In the genomic region with DNA sequence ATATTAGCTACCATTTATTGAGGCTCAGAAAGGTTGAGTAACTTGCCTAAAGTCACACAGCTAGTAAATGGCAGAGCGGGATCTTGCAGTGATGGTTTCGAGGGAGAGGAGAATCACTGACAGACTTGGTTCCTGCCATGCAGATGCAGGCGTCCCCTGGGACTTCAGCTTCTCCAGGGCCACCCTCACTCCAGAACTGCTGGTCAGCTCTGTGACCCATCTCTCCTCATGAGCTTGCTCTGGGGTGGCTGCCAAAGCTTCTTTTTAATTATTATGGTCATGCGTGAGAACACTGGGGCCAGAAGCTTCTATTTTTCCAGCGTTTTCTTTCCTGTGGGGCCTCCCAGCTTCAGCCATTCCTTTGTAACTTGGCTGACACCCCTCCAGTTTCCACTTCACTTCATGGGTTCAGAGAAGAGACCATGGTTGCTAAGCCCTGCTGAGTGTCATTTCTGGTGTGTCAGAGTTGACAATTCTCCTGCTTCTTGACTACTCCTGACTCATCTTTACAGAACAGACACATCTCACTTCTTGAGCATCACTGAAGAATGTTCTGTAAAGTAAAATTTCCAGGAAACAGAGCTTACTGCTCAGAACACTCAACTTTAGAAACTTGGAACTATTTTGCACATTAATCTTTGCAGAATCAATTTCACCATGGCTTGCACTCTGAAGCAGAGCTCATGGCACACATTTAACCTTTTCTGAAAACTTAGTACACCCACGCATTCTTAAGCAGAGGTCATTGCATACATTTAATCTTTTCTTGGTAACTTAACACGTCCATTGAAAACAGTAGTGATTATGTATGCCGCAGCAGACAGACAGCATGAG, we compare ENCODE assay signal across 10 cellular contexts.
DNase-seq lines count a peak whose midpoint lies in the region; ATAC-seq and TF ChIP-seq lines count a peak whose summit lies in the region.
"Had no signal": no experiment of that assay in that cellular context is flagged by ENCODE, and none has a peak within 500 bp of the region (broad histone marks: within the 10 kb centered on the region; RNA-seq: fewer than 3 reads in every experiment).

No MANE protein-coding gene starts in this region.

- H3K27ac Mint-ChIP-seq in T-cell: peak overlapping the region; percentile 12 to 49

- CTCF ChIA-PET in T-cell (lab: Charles Lee): interaction anchor here (0.8 to 1.1 kb wide), 2 partner anchors 12 to 178 kb away, joined by 3 read pairs; no protein-coding TSS in a partner anchor

- ATAC-seq in T-cell (replicated peaks in 1 of 4) (peak in 2 of 4 experiments; percentile 15 to 46), GM18517 (IDR thresholded peaks at IDR 0.05; ENCODE audit: unreplicated experiment) (no peak), HG03135 (IDR thresholded peaks at IDR 0.05; ENCODE audit: unreplicated experiment) (no peak)

- no peak for TF ChIP-seq CTCF in esophagus squamous epithelium (IDR thresholded peaks at IDR 0.05)
- no peak for TF ChIP-seq CTCF in parathyroid adenoma (IDR thresholded peaks at IDR 0.05)
- no peak for TF ChIP-seq CTCF in lower leg skin (IDR thresholded peaks at IDR 0.05)

- no peak overlapping the region for H3K4me2 ChIP-seq in parathyroid adenoma (ENCODE audit: low read length)
- H3K4me2 ChIP-seq: PC-9 had no signal

- intact Hi-C loops in esophagus squamous epithelium (cut with DNase I): no loop called here
- intact Hi-C loops in lower leg skin (cut with DNase I; ENCODE audit: low total_unique reads): no loop called here

- H3K9me3 ChIP-seq in esophagus squamous epithelium: peaks cover 0 to 13% (median 0%) of the 10 kb centered on the region in 3 donors
- H3K9me3 ChIP-seq in parathyroid adenoma (ENCODE audit: control insufficient read depth, low read length): no peaks in the 10 kb centered on the region

- POLR2A ChIA-PET in T-cell (lab: Charles Lee): no interaction called here

- H3K4me3 ChIP-seq in esophagus squamous epithelium (no peak overlapping the region), parathyroid adenoma (ENCODE audit: low read depth, low read length) (no peak overlapping the region), lower leg skin (ENCODE audit: low read depth, poor library complexity, severe bottlenecking) (no peak overlapping the region)
- H3K4me3 ChIP-seq: PC-9 had no signal

- peaks cover 0 to 4% of the 10 kb centered on the region in 2 donors for H3K27me3 Mint-ChIP-seq in T-cell

- H3K9ac ChIP-seq in parathyroid adenoma: no peak overlapping the region

- 60 to 67% methylated on average over 8 of the region's 8 CpGs for WGBS in esophagus squamous epithelium, 2 donors
- WGBS in lower leg skin, 2 donors: 57 to 63% methylated on average over 8 of the region's 8 CpGs

- TF ChIP-seq POLR2A in esophagus squamous epithelium (IDR thresholded peaks at IDR 0.05) (no peak), lower leg skin (IDR thresholded peaks at IDR 0.05) (no peak)

- H2AFZ ChIP-seq in parathyroid adenoma: peak overlapping the region; percentile 85
- H2AFZ ChIP-seq: PC-9 had no signal

- no peaks in the 10 kb centered on the region for H3K36me3 Mint-ChIP-seq in T-cell

- H3K27ac ChIP-seq in esophagus squamous epithelium (peak overlapping the region in 3 of 4 donors; percentile 89 to 96 (median 93)), parathyroid adenoma (peak overlapping the region; percentile 87)

- no peaks in the 10 kb centered on the region for H3K79me2 ChIP-seq in parathyroid adenoma

- H3K4me1 Mint-ChIP-seq in T-cell: peaks cover 10 to 18% (median 14%) of the 10 kb centered on the region in 3 donors

- H3K36me3 ChIP-seq in esophagus squamous epithelium (no peaks in the 10 kb centered on the region), parathyroid adenoma (ENCODE audit: control insufficient read depth, insufficient read depth, low read length) (no peaks in the 10 kb centered on the region)

- H3K4me1 ChIP-seq in esophagus squamous epithelium (peaks cover 34 to 79% (median 44%) of the 10 kb centered on the region in 3 donors), parathyroid adenoma (peaks cover 32% of the 10 kb centered on the region)

- no peak overlapping the region for H3K4me3 Mint-ChIP-seq in T-cell

- peak; percentile 66 for DNase-seq in AG20443 (ENCODE audit: low spot score)
- DNase-seq in T-cell: no peak
- no peak for DNase-seq in esophagus squamous epithelium (lab: John Stamatoyannopoulos, UW)
- no peak for DNase-seq in NCI-H526 (lab: John Stamatoyannopoulos, UW)
- DNase-seq in lower leg skin (ENCODE audit: low spot score in 2 of 2): no peak
- DNase-seq: activated gamma-delta T cell treated with Interleukin-2 at 50 U/mL for 16 hours, PC-9 had no signal

- no peaks in the 10 kb centered on the region for H3K27me3 ChIP-seq in esophagus squamous epithelium
- H3K27me3 ChIP-seq in parathyroid adenoma (ENCODE audit: control insufficient read depth, insufficient read depth, low read length): no peaks in the 10 kb centered on the region

- peaks cover 0 to 6% (median 0%) of the 10 kb centered on the region in 3 donors for H3K9me3 Mint-ChIP-seq in T-cell
